ENCODE assay signal across 17 cellular contexts in genomic region chr11:14836106-14836492, GRCh38. TPM values are rescaled to one million over a fixed set of nuclear protein-coding genes. Genes with fewer than 3 reads are reported as not detected.
A peak's percentile ranks its signal among the peaks of the same experiment; 100 is the strongest.
DNase-seq lines count a peak whose midpoint lies in the region; ATAC-seq and TF ChIP-seq lines count a peak whose summit lies in the region.
"Had no signal": no experiment of that assay in that cellular context is flagged by ENCODE, and none has a peak within 500 bp of the region (broad histone marks: within the 10 kb centered on the region; RNA-seq: fewer than 3 reads in every experiment).

No MANE protein-coding gene starts in this region.

- H3K9me3 Mint-ChIP-seq in activated CD8-positive, alpha-beta T cell treated with anti-CD3 and anti-CD28 coated beads for 36 hours = no peaks in the 10 kb centered on the region
- H3K9me3 Mint-ChIP-seq in activated CD8-positive, alpha-beta T cell treated with anti-CD3 and anti-CD28 coated beads, Interleukin-2, amount 10 ng/mL, durations not matched to agents 7 days and 5 days (ENCODE audit: insufficient read depth) = peaks cover 7% of the 10 kb centered on the region
- peaks cover 0 to 5% of the 10 kb centered on the region in 2 donors for H3K9me3 Mint-ChIP-seq in activated naive CD4-positive, alpha-beta T cell treated with anti-CD3 and anti-CD28 coated beads, Interleukin-2, amount 50 U/mL, for 72 hours
- H3K9me3 Mint-ChIP-seq in central memory CD8-positive, alpha-beta T cell = no peaks in the 10 kb centered on the region
- H3K9me3 Mint-ChIP-seq: CD4-positive, alpha-beta T cell; GM23338; H9 had no signal

- POLR2A ChIA-PET in activated CD8-positive, alpha-beta T cell treated with anti-CD3 and anti-CD28 coated beads for 36 hours (lab: Charles Lee) = no interaction called here
- POLR2A ChIA-PET in activated CD8-positive, alpha-beta T cell treated with anti-CD3 and anti-CD28 coated beads, Interleukin-2, amount 10 ng/mL, durations not matched to agents 7 days and 5 days (lab: Charles Lee) = no interaction called here

- ATAC-seq in activated CD8-positive, alpha-beta T cell treated with anti-CD3 and anti-CD28 coated beads for 36 hours = no peak
- no peak for ATAC-seq in activated CD8-positive, alpha-beta T cell treated with anti-CD3 and anti-CD28 coated beads, Interleukin-2, amount 10 ng/mL, durations not matched to agents 7 days and 5 days
- ATAC-seq in activated naive CD4-positive, alpha-beta T cell treated with anti-CD3 and anti-CD28 coated beads, Interleukin-2, amount 50 U/mL, for 72 hours = no peak
- no peak for ATAC-seq in central memory CD8-positive, alpha-beta T cell (replicated peaks; ENCODE audit: extremely low read depth, poor library complexity, severe bottlenecking)
- ATAC-seq: GM23338, HCT116 had no signal

- peak overlapping the region; percentile 17 for H3K27ac Mint-ChIP-seq in activated CD8-positive, alpha-beta T cell treated with anti-CD3 and anti-CD28 coated beads for 36 hours
- H3K27ac Mint-ChIP-seq in activated CD8-positive, alpha-beta T cell treated with anti-CD3 and anti-CD28 coated beads, Interleukin-2, amount 10 ng/mL, durations not matched to agents 7 days and 5 days = no peak overlapping the region
- peak overlapping the region; percentile 11 to 57 for H3K27ac Mint-ChIP-seq in activated naive CD4-positive, alpha-beta T cell treated with anti-CD3 and anti-CD28 coated beads, Interleukin-2, amount 50 U/mL, for 72 hours
- peak overlapping the region; percentile 12 for H3K27ac Mint-ChIP-seq in central memory CD8-positive, alpha-beta T cell (ENCODE audit: low read depth)
- H3K27ac Mint-ChIP-seq: CD4-positive, alpha-beta T cell; GM23338 had no signal

- CTCF ChIA-PET in activated CD8-positive, alpha-beta T cell treated with anti-CD3 and anti-CD28 coated beads for 36 hours (lab: Charles Lee) = interaction anchor here (1.0 kb wide), 1 partner anchor 46 kb away, joined by 3 read pairs; no protein-coding TSS in a partner anchor
- CTCF ChIA-PET in activated CD8-positive, alpha-beta T cell treated with anti-CD3 and anti-CD28 coated beads, Interleukin-2, amount 10 ng/mL, durations not matched to agents 7 days and 5 days (lab: Charles Lee) = no interaction called here

- H3K36me3 Mint-ChIP-seq in activated CD8-positive, alpha-beta T cell treated with anti-CD3 and anti-CD28 coated beads for 36 hours (ENCODE audit: low read depth) = peaks cover 51% of the 10 kb centered on the region
- H3K36me3 Mint-ChIP-seq in activated CD8-positive, alpha-beta T cell treated with anti-CD3 and anti-CD28 coated beads, Interleukin-2, amount 10 ng/mL, durations not matched to agents 7 days and 5 days (ENCODE audit: low read depth) = peaks cover 68% of the 10 kb centered on the region
- H3K36me3 Mint-ChIP-seq in activated naive CD4-positive, alpha-beta T cell treated with anti-CD3 and anti-CD28 coated beads, Interleukin-2, amount 50 U/mL, for 72 hours = peaks cover 14 to 22% of the 10 kb centered on the region in 2 donors
- H3K36me3 Mint-ChIP-seq in central memory CD8-positive, alpha-beta T cell (ENCODE audit: insufficient read depth) = peaks cover 14% of the 10 kb centered on the region

- no peak overlapping the region for H3K4me3 Mint-ChIP-seq in activated CD8-positive, alpha-beta T cell treated with anti-CD3 and anti-CD28 coated beads for 36 hours
- H3K4me3 Mint-ChIP-seq in activated CD8-positive, alpha-beta T cell treated with anti-CD3 and anti-CD28 coated beads, Interleukin-2, amount 10 ng/mL, durations not matched to agents 7 days and 5 days = no peak overlapping the region
- H3K4me3 Mint-ChIP-seq in central memory CD8-positive, alpha-beta T cell = no peak overlapping the region
- H3K4me3 Mint-ChIP-seq: CD14-positive monocyte; CD4-positive, alpha-beta T cell; GM23338; H9 had no signal

- intact Hi-C loops in activated CD8-positive, alpha-beta T cell treated with anti-CD3 and anti-CD28 coated beads for 36 hours (cut with micrococcal nuclease) = no loop called here

- no peak for DNase-seq in activated CD8-positive, alpha-beta T cell treated with anti-CD3 and anti-CD28 coated beads for 36 hours
- no peak for DNase-seq in activated CD8-positive, alpha-beta T cell treated with anti-CD3 and anti-CD28 coated beads, Interleukin-2, amount 10 ng/mL, durations not matched to agents 7 days and 5 days
- DNase-seq in activated naive CD4-positive, alpha-beta T cell treated with anti-CD3 and anti-CD28 coated beads, Interleukin-2, amount 50 U/mL, for 72 hours (ENCODE audit: low spot score in 2 of 2) = no peak
- no peak for DNase-seq in activated naive CD4-positive, alpha-beta T cell (lab: John Stamatoyannopoulos, UW)
- DNase-seq in central memory CD8-positive, alpha-beta T cell (ENCODE audit: low spot score in 2 of 2) = no peak
- DNase-seq in Ammon's horn (ENCODE audit: low spot score) = no peak
- DNase-seq: BE2C; Calu3; CD4-positive, alpha-beta T cell; COR-L47; DMS53; DMS79 treated with DMSO at 0.1 percent for 48 hours; GF-D8; H9 had no signal

- no peaks in the 10 kb centered on the region for H3K27me3 Mint-ChIP-seq in activated CD8-positive, alpha-beta T cell treated with anti-CD3 and anti-CD28 coated beads for 36 hours
- no peaks in the 10 kb centered on the region for H3K27me3 Mint-ChIP-seq in activated CD8-positive, alpha-beta T cell treated with anti-CD3 and anti-CD28 coated beads, Interleukin-2, amount 10 ng/mL, durations not matched to agents 7 days and 5 days (ENCODE audit: low read depth)
- no peaks in the 10 kb centered on the region for H3K27me3 Mint-ChIP-seq in central memory CD8-positive, alpha-beta T cell
- H3K27me3 Mint-ChIP-seq: CD4-positive, alpha-beta T cell had no signal

- TF ChIP-seq CTCF in activated CD8-positive, alpha-beta T cell treated with anti-CD3 and anti-CD28 coated beads for 36 hours (IDR thresholded peaks at IDR 0.05) = no peak

- H3K4me1 Mint-ChIP-seq in activated CD8-positive, alpha-beta T cell treated with anti-CD3 and anti-CD28 coated beads for 36 hours (ENCODE audit: low read depth) = peaks cover 5% of the 10 kb centered on the region
- H3K4me1 Mint-ChIP-seq in activated CD8-positive, alpha-beta T cell treated with anti-CD3 and anti-CD28 coated beads, Interleukin-2, amount 10 ng/mL, durations not matched to agents 7 days and 5 days (ENCODE audit: low read depth) = no peaks in the 10 kb centered on the region
- no peaks in the 10 kb centered on the region for H3K4me1 Mint-ChIP-seq in central memory CD8-positive, alpha-beta T cell
- H3K4me1 Mint-ChIP-seq: CD14-positive monocyte, GM23338, H9 had no signal

RNA-seq across cellular contexts. Expression of gene CYP2R1, which starts 55.9 kb away (rescaled TPM):
- total RNA-seq in activated CD8-positive, alpha-beta T cell treated with anti-CD3 and anti-CD28 coated beads for 36 hours = 10 to 100 TPM; 12.9 to 13.9 TPM
- total RNA-seq in activated CD8-positive, alpha-beta T cell treated with anti-CD3 and anti-CD28 coated beads, Interleukin-2, amount 10 ng/mL, durations not matched to agents 7 days and 5 days = 10 to 100 TPM; 14.4 to 18.8 TPM
- total RNA-seq in activated naive CD4-positive, alpha-beta T cell treated with anti-CD3 and anti-CD28 coated beads, Interleukin-2, amount 50 U/mL, for 72 hours = 10 to 100 TPM in 1 of 2 donors, 1 to 10 TPM in 1; 5.1 to 20.6 TPM
